9 cellular contexts compared by ENCODE assay signal in genomic region chr4:98000940-98001339, GRCh38.
"Had no signal": no experiment of that assay in that cellular context is flagged by ENCODE, and none has a peak within 500 bp of the region (broad histone marks: within the 10 kb centered on the region; RNA-seq: fewer than 3 reads in every experiment).

No MANE protein-coding gene starts in this region.

- H3K36me3 ChIP-seq: HAP-1 had no signal

- H3K9ac ChIP-seq: GM23248 had no signal

- H2AFZ ChIP-seq: GM23248, GM23338 had no signal

- H3K27ac ChIP-seq: GM23248 had no signal

- ATAC-seq: GM23338, HCT116 had no signal

- H3K4me2 ChIP-seq: GM23338 had no signal

- DNase-seq: GM23248, GOT3, H7, H9, HCEC 1CT, HFFc6 had no signal

- H3K4me3 ChIP-seq: GM23248, GM23338, HAP-1 had no signal

- H3K4me1 ChIP-seq: HAP-1 had no signal
